ENCODE assay signal across 13 cellular contexts in genomic region chr2:38498039-38498438, GRCh38.
DNase-seq lines count a peak whose midpoint lies in the region; ATAC-seq and TF ChIP-seq lines count a peak whose summit lies in the region.
"Had no signal": no experiment of that assay in that cellular context is flagged by ENCODE, and none has a peak within 500 bp of the region (broad histone marks: within the 10 kb centered on the region; RNA-seq: fewer than 3 reads in every experiment).

No MANE protein-coding gene starts in this region.

- no peak for TF ChIP-seq POLR2A in heart left ventricle (IDR thresholded peaks at IDR 0.05)
- TF ChIP-seq POLR2A in esophagus squamous epithelium (IDR thresholded peaks at IDR 0.05) = no peak

- H3K9me3 ChIP-seq in heart left ventricle (peaks cover 0 to 15% (median 7%) of the 10 kb centered on the region in 12 donors), esophagus squamous epithelium (peaks cover 0 to 5% (median 0%) of the 10 kb centered on the region in 3 donors)
- H3K9me3 ChIP-seq: upper lobe of right lung had no signal

- WGBS in heart left ventricle, 4 donors = 68 to 75% (median 71%) methylated on average over 3 of the region's 3 CpGs
- 67 to 89% methylated on average over 3 of the region's 3 CpGs for WGBS in esophagus squamous epithelium, 2 donors

- H3K36me3 ChIP-seq in heart left ventricle = no peaks in the 10 kb centered on the region
- H3K36me3 ChIP-seq in esophagus squamous epithelium = no peaks in the 10 kb centered on the region
- H3K36me3 ChIP-seq: SJSA1, upper lobe of right lung had no signal

- TF ChIP-seq CTCF in GM10248 (IDR thresholded peaks at IDR 0.05; ENCODE audit: control extremely low read depth, extremely low read depth, low read depth, missing control alignments) (no peak), heart left ventricle (IDR thresholded peaks at IDR 0.05) (no peak), esophagus squamous epithelium (IDR thresholded peaks at IDR 0.05) (no peak)

- no peaks in the 10 kb centered on the region for H3K27me3 ChIP-seq in heart left ventricle
- H3K27me3 ChIP-seq in esophagus squamous epithelium = no peaks in the 10 kb centered on the region
- H3K27me3 ChIP-seq: SJSA1, upper lobe of right lung had no signal

- POLR2A ChIA-PET in GM10248 (lab: Yijun Ruan, JAX) = no interaction called here

- peak overlapping the region in 4 of 12 donors; percentile 32 to 54 (median 42) for H3K27ac ChIP-seq in heart left ventricle
- peak overlapping the region in 1 of 4 donors; percentile 34 for H3K27ac ChIP-seq in esophagus squamous epithelium
- H3K27ac ChIP-seq: SJSA1, upper lobe of right lung had no signal

- ATAC-seq in GM21423 (IDR thresholded peaks at IDR 0.05; ENCODE audit: unreplicated experiment) (peak; percentile 67), heart left ventricle (peak; percentile 41 to 71 (median 54)), HG03045 (IDR thresholded peaks at IDR 0.05; ENCODE audit: unreplicated experiment) (no peak)
- ATAC-seq: upper lobe of right lung had no signal

- H3K4me3 ChIP-seq in heart left ventricle = no peak overlapping the region
- H3K4me3 ChIP-seq in esophagus squamous epithelium = no peak overlapping the region
- H3K4me3 ChIP-seq: SJSA1, upper lobe of right lung had no signal

- CTCF ChIA-PET in GM10248 (lab: Yijun Ruan, JAX) = interaction anchor here (0.9 to 3.6 kb wide), 5 partner anchors 8 to 181 kb away, joined by 3 to 32 read pairs (median 3); no protein-coding TSS in a partner anchor

- DNase-seq in GM10248 (ENCODE audit: extremely low spot score) = peak; percentile 54
- peak; percentile 83 for DNase-seq in MV-4-11 (lab: John Stamatoyannopoulos, UW)
- DNase-seq in heart left ventricle = peak in 4 of 5 donors; percentile 48 to 73 (median 57)
- DNase-seq in OCI-M1 (lab: John Stamatoyannopoulos, UW) = no peak
- no peak for DNase-seq in NCI-H526 treated with DMSO at 0.1 percent for 48 hours (lab: John Stamatoyannopoulos, UW)
- DNase-seq in esophagus squamous epithelium (lab: John Stamatoyannopoulos, UW) = no peak
- DNase-seq: activated CD4-positive, alpha-beta T cell treated with anti-CD3 and anti-CD28 coated beads, Interleukin-2, amount 10 ng/mL, durations not matched to agents 7 days and 5 days; NCI-H1694 treated with DMSO at 0.1 percent for 48 hours; occipital lobe; upper lobe of right lung had no signal

- intact Hi-C loops in heart left ventricle (cut with DNase I) = loop anchor here in 1 of 10 donors (5.0 kb wide), 1 partner anchor 121 kb away; the partner anchor contains the start of gene ATL2
- intact Hi-C loops in esophagus squamous epithelium (cut with DNase I) = no loop called here

- H3K4me1 ChIP-seq in heart left ventricle (peaks cover 0 to 40% (median 10%) of the 10 kb centered on the region in 12 donors), esophagus squamous epithelium (peaks cover 0 to 19% (median 3%) of the 10 kb centered on the region in 3 donors)
- H3K4me1 ChIP-seq: SJSA1 had no signal

Comparison
In these comparisons a context has a peak if more than half of its experiments do, and no peak if none do; other contexts are left out.
1. DNase-seq: peak in GM10248 (single experiment), MV-4-11 (single experiment) and heart left ventricle (4 of 5); none in OCI-M1 (single experiment), NCI-H526 treated with DMSO at 0.1 percent for 48 hours (single experiment) and esophagus squamous epithelium (single experiment).